8 cellular contexts compared by ENCODE assay signal in the genomic region with DNA sequence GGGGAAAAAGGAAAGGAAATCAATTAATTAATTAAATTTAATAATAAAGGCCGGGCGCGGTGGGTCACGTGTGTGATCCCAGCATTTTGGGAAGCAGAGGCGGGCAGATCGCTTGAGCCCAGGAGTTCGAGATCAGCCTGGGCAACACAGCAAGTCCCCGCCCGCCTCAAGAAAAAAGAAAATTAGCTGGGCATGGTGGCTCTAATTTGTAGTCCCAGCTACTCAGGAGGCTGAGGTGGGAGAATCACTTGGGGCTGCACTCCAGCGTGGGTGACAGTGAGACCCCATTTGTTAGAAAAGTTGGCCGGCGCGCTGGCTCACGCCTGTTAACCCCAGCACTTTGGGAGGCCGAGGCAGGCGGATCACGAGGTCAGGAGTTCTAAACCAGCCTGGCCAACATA. TPM values are rescaled to one million over a fixed set of nuclear protein-coding genes. Genes with fewer than 3 reads are reported as not detected.
A peak's percentile ranks its signal among the peaks of the same experiment; 100 is the strongest.
DNase-seq lines count a peak whose midpoint lies in the region; ATAC-seq and TF ChIP-seq lines count a peak whose summit lies in the region.

No MANE protein-coding gene starts in this region.

- H3K27me3 ChIP-seq in A673 (replicated peaks; ENCODE audit: insufficient read depth, low read depth, low read length, poor library complexity): no peaks in the 10 kb centered on the region
- no peaks in the 10 kb centered on the region for H3K27me3 ChIP-seq in effector memory CD4-positive, alpha-beta T cell (replicated peaks; ENCODE audit: control insufficient read depth, insufficient read depth, low read length, poor library complexity, severe bottlenecking)

- no peak overlapping the region for H3K27ac ChIP-seq in A673 (ENCODE audit: low read depth, low read length, poor library complexity, severe bottlenecking)
- peak overlapping the region; percentile 79 for H3K27ac ChIP-seq in effector memory CD4-positive, alpha-beta T cell (ENCODE audit: insufficient read depth, low read length, poor library complexity, severe bottlenecking)

- H3K36me3 ChIP-seq in A673 (ENCODE audit: insufficient read depth, low read length, poor library complexity, severe bottlenecking): peaks cover 11% of the 10 kb centered on the region
- H3K36me3 ChIP-seq in effector memory CD4-positive, alpha-beta T cell (ENCODE audit: control insufficient read depth, insufficient read depth, low read length): peaks cover 34% of the 10 kb centered on the region

- peaks cover 25 to 27% of the 10 kb centered on the region in 2 donors for H3K4me1 Mint-ChIP-seq in natural killer cell treated with Interleukin-12 subunit alpha and Interleukin-12 subunit beta and Interleukin-15 and Interleukin-18, amount 100 ng/mL, for 72 hours (ENCODE audit: low read depth in 2 of 2)

- H3K27ac Mint-ChIP-seq in natural killer cell treated with Interleukin-12 subunit alpha and Interleukin-12 subunit beta and Interleukin-15 and Interleukin-18, amount 100 ng/mL, for 72 hours: peak overlapping the region; percentile 68 to 86

- CTCF ChIA-PET in A673 (lab: Charles Lee): no interaction called here

- no peaks in the 10 kb centered on the region for H3K36me3 Mint-ChIP-seq in natural killer cell treated with Interleukin-12 subunit alpha and Interleukin-12 subunit beta and Interleukin-15 and Interleukin-18, amount 100 ng/mL, for 72 hours

- POLR2A ChIA-PET in A673 (lab: Charles Lee; ENCODE audit: low non-redundant PET): no interaction called here

- BruUV-seq in A673 (replicated peaks; lab: Mats Ljungman, UMichigan): no TSS peak

- no peak for DNase-seq in A673 (ENCODE audit: low spot score)
- DNase-seq in NB4 (ENCODE audit: low read depth): no peak
- no peak for DNase-seq in effector memory CD4-positive, alpha-beta T cell
- DNase-seq in natural killer cell treated with Interleukin-12 subunit alpha and Interleukin-12 subunit beta and Interleukin-15 and Interleukin-18, amount 100 ng/mL, for 72 hours (ENCODE audit: low spot score): no peak
- DNase-seq in RKO (ENCODE audit: low spot score): no peak
- no peak for DNase-seq in COLO668 (lab: John Stamatoyannopoulos, UW; ENCODE audit: unreplicated experiment)

- no peaks in the 10 kb centered on the region for H3K9me3 Mint-ChIP-seq in natural killer cell treated with Interleukin-12 subunit alpha and Interleukin-12 subunit beta and Interleukin-15 and Interleukin-18, amount 100 ng/mL, for 72 hours

- TF ChIP-seq CTCF in A673 (conservative IDR thresholded peaks at IDR 0.05; ENCODE audit: low read depth, low read length): no peak
- TF ChIP-seq CTCF in NB4 (IDR thresholded peaks at IDR 0.05; ENCODE audit: low read depth, low read length): no peak

- TF ChIP-seq POLR2A in NB4 (IDR thresholded peaks at IDR 0.05; ENCODE audit: extremely low read depth, insufficient read length): no peak

- H3K4me3 ChIP-seq in A673 (ENCODE audit: low read depth, low read length, poor library complexity, severe bottlenecking) (peak overlapping the region; percentile 67), NB4 (ENCODE audit: low read depth, low read length) (peak overlapping the region; percentile 92)
- H3K4me3 ChIP-seq in effector memory CD4-positive, alpha-beta T cell (ENCODE audit: insufficient read depth, low read depth, low read length, poor library complexity, severe bottlenecking): peak overlapping the region; percentile 73

- H3K9me3 ChIP-seq in A673 (ENCODE audit: low read depth, low read length, poor library complexity, severe bottlenecking): no peaks in the 10 kb centered on the region
- no peaks in the 10 kb centered on the region for H3K9me3 ChIP-seq in effector memory CD4-positive, alpha-beta T cell (ENCODE audit: control insufficient read depth, low read length)

- intact Hi-C loops in A673 (cut with micrococcal nuclease; ENCODE audit: unreplicated experiment): no loop called here

- no peak for ATAC-seq in natural killer cell treated with Interleukin-12 subunit alpha and Interleukin-12 subunit beta and Interleukin-15 and Interleukin-18, amount 100 ng/mL, for 72 hours
- ATAC-seq in esophagus mucosa (no peak), GM19351 (IDR thresholded peaks at IDR 0.05; ENCODE audit: unreplicated experiment) (no peak)

- peak overlapping the region; percentile 79 for H3K4me3 Mint-ChIP-seq in natural killer cell treated with Interleukin-12 subunit alpha and Interleukin-12 subunit beta and Interleukin-15 and Interleukin-18, amount 100 ng/mL, for 72 hours

- H3K4me1 ChIP-seq in A673 (ENCODE audit: insufficient read depth, low read length, poor library complexity, severe bottlenecking): peaks cover 22% of the 10 kb centered on the region
- H3K4me1 ChIP-seq in effector memory CD4-positive, alpha-beta T cell (ENCODE audit: control insufficient read depth, insufficient read depth, low read length, poor library complexity, severe bottlenecking): peaks cover 22% of the 10 kb centered on the region

- H3K27me3 Mint-ChIP-seq in natural killer cell treated with Interleukin-12 subunit alpha and Interleukin-12 subunit beta and Interleukin-15 and Interleukin-18, amount 100 ng/mL, for 72 hours: no peaks in the 10 kb centered on the region

RNA-seq across cellular contexts. Expression of a gene that starts 0.7 kb away (rescaled TPM):
- total RNA-seq in A673 (2021) (121 and 135 TPM in 2 replicates), esophagus mucosa (12.0 TPM)
- 100 to 1,000 TPM in 1 of 2 donors, 10 to 100 TPM in 1; 45.2 to 110 TPM for total RNA-seq in natural killer cell treated with Interleukin-12 subunit alpha and Interleukin-12 subunit beta and Interleukin-15 and Interleukin-18, amount 100 ng/mL, for 72 hours

RNA-seq across cellular contexts. Expression of a gene that starts 12.3 kb away (rescaled TPM):
- 70.2 and 83.5 TPM in 2 replicates for total RNA-seq in A673 (2021)
- total RNA-seq in natural killer cell treated with Interleukin-12 subunit alpha and Interleukin-12 subunit beta and Interleukin-15 and Interleukin-18, amount 100 ng/mL, for 72 hours: 10 to 100 TPM; 31.2 to 42.2 TPM
- 52.2 TPM for total RNA-seq in esophagus mucosa

RNA-seq across cellular contexts. Expression of a gene that starts 12.4 kb away (rescaled TPM):
- total RNA-seq in A673 (2021) (1,301 and 1,324 TPM in 2 replicates), esophagus mucosa (1,802 TPM)
- 1,000 to 10,000 TPM; 1,268 to 1,635 TPM for total RNA-seq in natural killer cell treated with Interleukin-12 subunit alpha and Interleukin-12 subunit beta and Interleukin-15 and Interleukin-18, amount 100 ng/mL, for 72 hours

RNA-seq across cellular contexts. Expression of a gene that starts 34.2 kb away (rescaled TPM):
- total RNA-seq in A673 (2021) (0.73 and 1.1 TPM in 2 replicates), esophagus mucosa (1.6 TPM)
- 1 to 10 TPM; 1.5 to 4.4 TPM for total RNA-seq in natural killer cell treated with Interleukin-12 subunit alpha and Interleukin-12 subunit beta and Interleukin-15 and Interleukin-18, amount 100 ng/mL, for 72 hours

RNA-seq across cellular contexts. Expression of a gene that starts 55.1 kb away (rescaled TPM):
- 1.1 and 1.7 TPM in 2 replicates for total RNA-seq in A673 (2021)
- total RNA-seq in natural killer cell treated with Interleukin-12 subunit alpha and Interleukin-12 subunit beta and Interleukin-15 and Interleukin-18, amount 100 ng/mL, for 72 hours: 1 to 10 TPM in 1 of 2 donors, not detected in 1; 1.8 TPM
- 55.4 TPM for total RNA-seq in esophagus mucosa
